ENCODE assay signal across 21 cellular contexts in genomic region chr2:191938779-191939178, GRCh38.
"Had no signal": no experiment of that assay in that cellular context is flagged by ENCODE, and none has a peak within 500 bp of the region (broad histone marks: within the 10 kb centered on the region; RNA-seq: fewer than 3 reads in every experiment).

No MANE protein-coding gene starts in this region.

- H3K36me3 ChIP-seq: SJSA1 had no signal

- H3K27me3 ChIP-seq: SJSA1 had no signal

- H3K27ac ChIP-seq: SJSA1 had no signal

- H3K4me3 ChIP-seq: SJSA1 had no signal

- DNase-seq: activated CD4-positive, alpha-beta T cell treated with anti-CD3 and anti-CD28 coated beads for 48 hours; activated CD4-positive, alpha-beta T cell treated with anti-CD3 and anti-CD28 coated beads, Interleukin-2, amount 50 U/mL, for 4 hours; activated CD4-positive, CD25-positive, alpha-beta regulatory T cell treated with anti-CD3 and anti-CD28 coated beads, Interleukin-2, amount 50 U/mL, for 72 hours; activated CD8-positive, alpha-beta T cell treated with anti-CD3 and anti-CD28 coated beads, Interleukin-2, amount 10 ng/mL, durations not matched to agents 7 days and 5 days; activated effector memory CD4-positive, alpha-beta T cell treated with anti-CD3 and anti-CD28 coated beads, Interleukin-2, amount 50 U/mL, for 16 hours; activated naive CD4-positive, alpha-beta T cell treated with Interleukin-2 at 50 U/mL for 16 hours; activated T-cell treated with anti-CD3 and anti-CD28 coated beads, Interleukin-2, amount 50 U/mL, for 4 hours; amygdala; Karpas-422; MM.1S; NCI-H1105; NCI-H1694; NCI-H2029; NCI-H2171; NCI-H345; NCI-H524; PC-3; SHP77; T-helper 17 cell; T-helper 9 cell had no signal

- H3K9me3 ChIP-seq: SJSA1 had no signal
